9 cellular contexts compared by ENCODE assay signal in the genomic region with DNA sequence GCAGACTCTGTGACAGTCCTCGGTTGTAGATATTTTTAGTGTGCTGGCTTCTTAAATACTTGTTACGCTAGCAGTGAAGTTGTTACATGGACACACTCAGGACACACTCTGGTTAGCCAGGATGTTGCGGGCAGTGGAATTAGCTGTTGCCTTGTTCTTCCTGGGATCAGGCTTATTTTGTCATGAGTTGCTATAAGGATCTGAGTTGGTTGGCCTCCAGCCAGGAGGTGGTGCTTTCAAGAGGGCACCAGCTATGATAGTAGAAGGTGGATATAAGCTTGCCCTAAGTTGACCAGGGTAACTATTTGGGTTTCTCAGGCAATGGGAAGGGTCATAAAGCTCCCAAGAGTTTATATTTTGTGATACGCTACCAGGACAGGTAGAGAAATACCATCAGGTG.
"Had no signal": no experiment of that assay in that cellular context is flagged by ENCODE, and none has a peak within 500 bp of the region (broad histone marks: within the 10 kb centered on the region; RNA-seq: fewer than 3 reads in every experiment).

No MANE protein-coding gene starts in this region.

- H3K4me3 ChIP-seq: GM23248, GM23338, HAP-1 had no signal

- H3K9ac ChIP-seq: GM23248 had no signal

- H3K36me3 ChIP-seq: HAP-1 had no signal

- ATAC-seq: GM23338, HCT116 had no signal

- H3K4me2 ChIP-seq: GM23338 had no signal

- H3K4me1 ChIP-seq: HAP-1 had no signal

- H3K27ac ChIP-seq: GM23248 had no signal

- H3K9me3 ChIP-seq: HAP-1 had no signal

- H2AFZ ChIP-seq: GM23248, GM23338 had no signal

- DNase-seq: GM23248, GOT3, H7, H9, HCEC 1CT, HFFc6 had no signal
